In genomic region chr17:44214896-44215295, GRCh38 we compare ENCODE assay signal across 20 cellular contexts. TPM values are rescaled to one million over a fixed set of nuclear protein-coding genes. Genes with fewer than 3 reads are reported as not detected.
DNase-seq lines count a peak whose midpoint lies in the region; ATAC-seq and TF ChIP-seq lines count a peak whose summit lies in the region.
"Had no signal": no experiment of that assay in that cellular context is flagged by ENCODE, and none has a peak within 500 bp of the region (broad histone marks: within the 10 kb centered on the region; RNA-seq: fewer than 3 reads in every experiment).

No MANE protein-coding gene starts in this region.

- H3K9me3 Mint-ChIP-seq in natural killer cell treated with Interleukin-12 subunit alpha and Interleukin-12 subunit beta and Interleukin-15 and Interleukin-18, amount 100 ng/mL, for 72 hours = no peaks in the 10 kb centered on the region
- H3K9me3 Mint-ChIP-seq in natural killer cell (no peaks in the 10 kb centered on the region), activated B cell treated with CpG ODN at 0.5 μM for 24 hours (no peaks in the 10 kb centered on the region), type B pancreatic cell (no peaks in the 10 kb centered on the region)
- H3K9me3 Mint-ChIP-seq in effector memory CD8-positive, alpha-beta T cell = no peaks in the 10 kb centered on the region

- POLR2A ChIA-PET in activated B cell treated with CpG ODN at 0.5 μM for 24 hours (lab: Charles Lee) = interaction anchor here (0.9 to 10.5 kb wide), 3 partner anchors 11 to 133 kb away, joined by 3 to 241 read pairs (median 237); partner anchors contain the start of genes GRN and SLC25A39

- H3K36me3 Mint-ChIP-seq in natural killer cell treated with Interleukin-12 subunit alpha and Interleukin-12 subunit beta and Interleukin-15 and Interleukin-18, amount 100 ng/mL, for 72 hours = peaks cover 12% of the 10 kb centered on the region
- H3K36me3 Mint-ChIP-seq in natural killer cell (no peaks in the 10 kb centered on the region), activated B cell treated with CpG ODN at 0.5 μM for 24 hours (ENCODE audit: low read depth) (peaks cover 59% of the 10 kb centered on the region), type B pancreatic cell (peaks cover 15% of the 10 kb centered on the region)
- peaks cover 64% of the 10 kb centered on the region for H3K36me3 Mint-ChIP-seq in effector memory CD8-positive, alpha-beta T cell (ENCODE audit: insufficient read depth)

- ATAC-seq in natural killer cell treated with Interleukin-12 subunit alpha and Interleukin-12 subunit beta and Interleukin-15 and Interleukin-18, amount 100 ng/mL, for 72 hours = no peak
- ATAC-seq in natural killer cell (no peak), activated B cell treated with CpG ODN at 0.5 μM for 24 hours (ENCODE audit: low read depth) (no peak)
- no peak for ATAC-seq in effector memory CD8-positive, alpha-beta T cell (replicated peaks)
- ATAC-seq: left lung had no signal

- no peak for TF ChIP-seq CTCF in natural killer cell (IDR thresholded peaks at IDR 0.05)
- no peak for TF ChIP-seq CTCF in activated B cell treated with CpG ODN at 0.5 μM for 24 hours (IDR thresholded peaks at IDR 0.05)
- TF ChIP-seq CTCF in type B pancreatic cell (conservative IDR thresholded peaks at IDR 0.05) = no peak

- no peak for DNase-seq in natural killer cell treated with Interleukin-12 subunit alpha and Interleukin-12 subunit beta and Interleukin-15 and Interleukin-18, amount 100 ng/mL, for 72 hours (ENCODE audit: low spot score)
- DNase-seq in natural killer cell = no peak
- no peak for DNase-seq in activated B cell treated with CpG ODN at 0.5 μM for 24 hours
- no peak for DNase-seq in effector memory CD8-positive, alpha-beta T cell
- no peak for DNase-seq in type B pancreatic cell (ENCODE audit: extremely low spot score, unreplicated experiment)
- no peak for DNase-seq in NCI-H2171 treated with DMSO at 0.1 percent for 48 hours (lab: John Stamatoyannopoulos, UW)
- no peak for DNase-seq in AG20443 (ENCODE audit: low spot score)
- DNase-seq in NCI-H187 treated with DMSO at 0.1 percent for 48 hours (lab: John Stamatoyannopoulos, UW) = no peak
- DNase-seq: activated CD4-positive, CD25-positive, alpha-beta regulatory T cell treated with anti-CD3 and anti-CD28 coated beads, Interleukin-2, amount 50 U/mL, for 72 hours; cortex of kidney; erythroblast; GM23248; left lung; NCI-H1694 treated with DMSO at 0.1 percent for 48 hours; NCI-H446 treated with DMSO at 0.1 percent for 48 hours; SHP77; sigmoid colon; T1000 had no signal

- no peak overlapping the region for H3K4me3 Mint-ChIP-seq in natural killer cell treated with Interleukin-12 subunit alpha and Interleukin-12 subunit beta and Interleukin-15 and Interleukin-18, amount 100 ng/mL, for 72 hours
- H3K4me3 Mint-ChIP-seq in natural killer cell (no peak overlapping the region), activated B cell treated with CpG ODN at 0.5 μM for 24 hours (peak overlapping the region; percentile 28), type B pancreatic cell (peak overlapping the region; percentile 59)
- peak overlapping the region in 1 of 2 donors; percentile 10 for H3K4me3 Mint-ChIP-seq in effector memory CD8-positive, alpha-beta T cell

- CTCF ChIA-PET in activated B cell treated with CpG ODN at 0.5 μM for 24 hours (lab: Charles Lee) = interaction anchor here (1.0 to 6.7 kb wide), 2 partner anchors 117 to 131 kb away, joined by 3 to 35 read pairs; no protein-coding TSS in a partner anchor

- peak overlapping the region; percentile 41 to 81 for H3K27ac Mint-ChIP-seq in natural killer cell treated with Interleukin-12 subunit alpha and Interleukin-12 subunit beta and Interleukin-15 and Interleukin-18, amount 100 ng/mL, for 72 hours
- H3K27ac Mint-ChIP-seq in natural killer cell (no peak overlapping the region), activated B cell treated with CpG ODN at 0.5 μM for 24 hours (peak overlapping the region; percentile 94), type B pancreatic cell (peak overlapping the region; percentile 26)
- peak overlapping the region; percentile 45 to 57 for H3K27ac Mint-ChIP-seq in effector memory CD8-positive, alpha-beta T cell

- H3K27me3 Mint-ChIP-seq in natural killer cell treated with Interleukin-12 subunit alpha and Interleukin-12 subunit beta and Interleukin-15 and Interleukin-18, amount 100 ng/mL, for 72 hours = no peaks in the 10 kb centered on the region
- H3K27me3 Mint-ChIP-seq in natural killer cell (ENCODE audit: low read depth in 2 of 2) = no peaks in the 10 kb centered on the region
- H3K27me3 Mint-ChIP-seq in activated B cell treated with CpG ODN at 0.5 μM for 24 hours = no peaks in the 10 kb centered on the region
- H3K27me3 Mint-ChIP-seq in effector memory CD8-positive, alpha-beta T cell = no peaks in the 10 kb centered on the region
- H3K27me3 Mint-ChIP-seq in type B pancreatic cell = no peaks in the 10 kb centered on the region

- intact Hi-C loops in natural killer cell (cut with micrococcal nuclease) = loop anchor here (5.0 to 10.0 kb wide), 2 partner anchors 132 to 290 kb away; partner anchors contain the start of genes GPATCH8 and GRN
- intact Hi-C loops in activated B cell treated with CpG ODN at 0.5 μM for 24 hours (cut with micrococcal nuclease) = no loop called here

- peaks cover 37 to 39% of the 10 kb centered on the region in 2 donors for H3K4me1 Mint-ChIP-seq in natural killer cell treated with Interleukin-12 subunit alpha and Interleukin-12 subunit beta and Interleukin-15 and Interleukin-18, amount 100 ng/mL, for 72 hours (ENCODE audit: low read depth in 2 of 2)
- peaks cover 29 to 42% of the 10 kb centered on the region in 2 donors for H3K4me1 Mint-ChIP-seq in natural killer cell
- H3K4me1 Mint-ChIP-seq in activated B cell treated with CpG ODN at 0.5 μM for 24 hours = peaks cover 67% of the 10 kb centered on the region
- H3K4me1 Mint-ChIP-seq in effector memory CD8-positive, alpha-beta T cell (ENCODE audit: low read depth in 2 of 2) = peaks cover 34 to 48% of the 10 kb centered on the region in 2 donors
- peaks cover 13% of the 10 kb centered on the region for H3K4me1 Mint-ChIP-seq in type B pancreatic cell (ENCODE audit: unreplicated experiment)

RNA-seq across cellular contexts. Expression of gene UBTF, which starts 4.6 kb away (rescaled TPM):
- 100 to 1,000 TPM; 109 to 201 TPM for total RNA-seq in natural killer cell treated with Interleukin-12 subunit alpha and Interleukin-12 subunit beta and Interleukin-15 and Interleukin-18, amount 100 ng/mL, for 72 hours
- total RNA-seq in natural killer cell (100 to 1,000 TPM; 132 to 169 (median 168) TPM), activated B cell treated with CpG ODN at 0.5 μM for 24 hours (139 and 146 TPM in 2 replicates), type B pancreatic cell (ENCODE audit: low replicate concordance) (85.7 and 101 TPM in 2 replicates)

RNA-seq across cellular contexts. Expression of gene ATXN7L3, which starts 15.2 kb away (rescaled TPM):
- total RNA-seq in natural killer cell treated with Interleukin-12 subunit alpha and Interleukin-12 subunit beta and Interleukin-15 and Interleukin-18, amount 100 ng/mL, for 72 hours = 100 to 1,000 TPM; 117 to 139 TPM
- 100 to 1,000 TPM in 2 of 3 donors, 10 to 100 TPM in 1; 87.6 to 112 (median 109) TPM for total RNA-seq in natural killer cell
- total RNA-seq in activated B cell treated with CpG ODN at 0.5 μM for 24 hours = 92.0 and 103 TPM in 2 replicates
- total RNA-seq in type B pancreatic cell (ENCODE audit: low replicate concordance) = 96.7 and 111 TPM in 2 replicates

RNA-seq across cellular contexts. Expression of gene TMUB2, which starts 28.1 kb away (rescaled TPM):
- total RNA-seq in natural killer cell treated with Interleukin-12 subunit alpha and Interleukin-12 subunit beta and Interleukin-15 and Interleukin-18, amount 100 ng/mL, for 72 hours = 10 to 100 TPM; 28.1 to 28.8 TPM
- total RNA-seq in natural killer cell = 10 to 100 TPM; 40.4 to 48.2 (median 41.0) TPM
- 32.3 and 36.0 TPM in 2 replicates for total RNA-seq in activated B cell treated with CpG ODN at 0.5 μM for 24 hours
- 39.5 and 40.0 TPM in 2 replicates for total RNA-seq in type B pancreatic cell (ENCODE audit: low replicate concordance)

RNA-seq across cellular contexts. Expression of gene ASB16, which starts 44.4 kb away (rescaled TPM):
- total RNA-seq in natural killer cell treated with Interleukin-12 subunit alpha and Interleukin-12 subunit beta and Interleukin-15 and Interleukin-18, amount 100 ng/mL, for 72 hours = under 1 TPM in 1 of 2 donors, not detected in 1; 0.33 TPM
- total RNA-seq in natural killer cell (not detected), activated B cell treated with CpG ODN at 0.5 μM for 24 hours (not detected in 2 replicates), type B pancreatic cell (ENCODE audit: low replicate concordance) (0.68 TPM in 1 of 2 replicates, not detected in the other)
- total RNA-seq: GM23248, left lung, mononuclear cell, temporal lobe had no signal

RNA-seq across cellular contexts. Expression of gene SLC4A1, which starts 53.0 kb away (rescaled TPM):
- total RNA-seq in natural killer cell treated with Interleukin-12 subunit alpha and Interleukin-12 subunit beta and Interleukin-15 and Interleukin-18, amount 100 ng/mL, for 72 hours = not detected
- total RNA-seq in natural killer cell = not detected
- 0.10 and 0.13 TPM in 2 replicates for total RNA-seq in activated B cell treated with CpG ODN at 0.5 μM for 24 hours
- not detected in 2 replicates for total RNA-seq in type B pancreatic cell (ENCODE audit: low replicate concordance)
- total RNA-seq: GM23248 had no signal

Comparison
In these comparisons a context has a peak if more than half of its experiments do, and no peak if none do; other contexts are left out.
1. H3K27ac Mint-ChIP-seq: peak in natural killer cell treated with Interleukin-12 subunit alpha and Interleukin-12 subunit beta and Interleukin-15 and Interleukin-18, amount 100 ng/mL, for 72 hours (2 of 2), activated B cell treated with CpG ODN at 0.5 μM for 24 hours (single experiment), effector memory CD8-positive, alpha-beta T cell (2 of 2) and type B pancreatic cell (single experiment); none in natural killer cell (0 of 2).
2. H3K4me3 Mint-ChIP-seq: peak in activated B cell treated with CpG ODN at 0.5 μM for 24 hours (single experiment) and type B pancreatic cell (single experiment); none in natural killer cell treated with Interleukin-12 subunit alpha and Interleukin-12 subunit beta and Interleukin-15 and Interleukin-18, amount 100 ng/mL, for 72 hours (single experiment) and natural killer cell (single experiment).